13 cellular contexts compared by ENCODE assay signal in the genomic region with DNA sequence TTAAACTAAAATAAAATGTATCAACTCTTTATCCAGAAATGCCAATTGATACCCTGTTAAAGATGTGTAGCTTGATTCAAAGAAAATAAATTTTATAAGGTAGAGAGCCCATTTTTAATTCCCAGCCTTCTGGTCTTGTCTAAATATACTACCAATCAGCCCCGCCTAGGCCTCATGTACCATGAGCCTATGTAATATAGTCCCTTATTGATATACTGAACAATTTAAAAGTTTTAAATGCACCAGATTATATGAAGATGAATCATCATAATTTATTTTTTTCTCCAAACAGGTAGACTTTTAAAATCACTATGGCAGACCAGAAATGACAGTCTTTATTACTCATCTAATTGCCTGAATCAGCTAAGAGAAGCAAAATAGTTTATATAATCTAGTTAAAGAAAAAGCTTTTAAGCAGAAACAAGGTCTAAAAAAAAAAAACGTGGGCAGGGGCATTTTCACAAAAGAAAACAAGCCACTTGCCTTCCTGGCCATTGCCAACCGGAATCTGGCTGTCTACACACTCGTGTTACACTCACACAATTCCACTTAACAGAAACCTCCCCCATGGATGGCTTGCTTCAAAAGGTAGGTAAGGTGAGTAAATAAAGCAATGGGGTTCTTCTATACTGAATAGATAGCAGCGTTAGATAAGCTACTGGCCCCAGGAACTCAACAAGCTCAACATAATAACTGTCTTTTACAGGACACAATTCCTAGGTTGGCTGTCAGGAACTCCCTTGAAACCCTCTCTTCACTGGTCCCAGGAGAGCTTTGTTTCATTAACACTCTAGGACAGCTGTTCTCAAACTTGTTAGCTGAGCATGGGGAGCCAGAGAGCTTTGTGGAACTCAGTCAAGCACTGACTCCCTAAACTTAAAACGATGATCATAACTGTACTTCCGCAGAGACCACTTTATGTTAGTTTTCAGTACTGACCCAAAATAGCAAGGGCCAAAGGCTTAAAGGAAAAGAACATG. TPM values are rescaled to one million over a fixed set of nuclear protein-coding genes. Genes with fewer than 3 reads are reported as not detected.
A peak's percentile ranks its signal among the peaks of the same experiment; 100 is the strongest.
DNase-seq lines count a peak whose midpoint lies in the region; ATAC-seq and TF ChIP-seq lines count a peak whose summit lies in the region.
"Had no signal": no experiment of that assay in that cellular context is flagged by ENCODE, and none has a peak within 500 bp of the region (broad histone marks: within the 10 kb centered on the region; RNA-seq: fewer than 3 reads in every experiment).

No MANE protein-coding gene starts in this region.

- no peaks in the 10 kb centered on the region for H3K36me3 ChIP-seq in lower lobe of right lung

- ATAC-seq in lower lobe of right lung (peak; percentile 48 to 69), omental fat pad (ENCODE audit: low FRiP score) (no peak), GM18868 (IDR thresholded peaks at IDR 0.05; ENCODE audit: unreplicated experiment) (no peak), T-cell (replicated peaks in 1 of 4) (no peak)
- ATAC-seq: naive thymus-derived CD8-positive, alpha-beta T cell had no signal

- TF ChIP-seq CTCF in lower lobe of right lung (IDR thresholded peaks at IDR 0.05) = no peak
- no peak for TF ChIP-seq CTCF in omental fat pad (IDR thresholded peaks at IDR 0.05)

- peaks cover 0 to 4% of the 10 kb centered on the region in 2 donors for H3K27me3 Mint-ChIP-seq in T-cell
- H3K27me3 Mint-ChIP-seq: B cell had no signal

- in situ Hi-C loops in ACHN (cut with HindIII; ENCODE audit: low pct_ligation_motif_present, low pct_unique_long_range_greater_than_20kb, low sequenced_read_pairs) = no loop called here

- no peak overlapping the region for H3K4me3 ChIP-seq in lower lobe of right lung
- H3K4me3 ChIP-seq: spleen had no signal

- H3K4me1 ChIP-seq in lower lobe of right lung = no peaks in the 10 kb centered on the region

- H3K36me3 Mint-ChIP-seq in T-cell = no peaks in the 10 kb centered on the region
- H3K36me3 Mint-ChIP-seq: immature natural killer cell; naive thymus-derived CD8-positive, alpha-beta T cell had no signal

- CTCF ChIA-PET in T-cell (lab: Charles Lee) = no interaction called here

- intact Hi-C loops in lower lobe of right lung (cut with DNase I) = no loop called here

- H3K27me3 ChIP-seq in lower lobe of right lung (ENCODE audit: low read depth) = no peaks in the 10 kb centered on the region
- H3K27me3 ChIP-seq: spleen had no signal

- no peaks in the 10 kb centered on the region for H3K9me3 ChIP-seq in lower lobe of right lung
- H3K9me3 ChIP-seq: spleen had no signal

- H3K4me3 Mint-ChIP-seq in T-cell = no peak overlapping the region
- H3K4me3 Mint-ChIP-seq: B cell; immature natural killer cell; naive thymus-derived CD8-positive, alpha-beta T cell had no signal

- H3K9me3 Mint-ChIP-seq in T-cell = no peaks in the 10 kb centered on the region
- H3K9me3 Mint-ChIP-seq: immature natural killer cell; naive thymus-derived CD8-positive, alpha-beta T cell had no signal

- peak; percentile 100 for DNase-seq in DMS153 (lab: John Stamatoyannopoulos, UW)
- DNase-seq in NCI-H187 (lab: John Stamatoyannopoulos, UW) = peak; percentile 67 to 69
- DNase-seq in NCI-H774 (lab: John Stamatoyannopoulos, UW) = peak; percentile 60
- DNase-seq in lower lobe of right lung = no peak
- DNase-seq in omental fat pad (ENCODE audit: low spot score) = no peak
- DNase-seq in T-cell = no peak
- no peak for DNase-seq in ACHN
- DNase-seq: activated naive CD4-positive, alpha-beta T cell treated with Interleukin-2 at 50 U/mL for 16 hours; immature natural killer cell; naive thymus-derived CD8-positive, alpha-beta T cell; spleen had no signal

- H3K4me1 Mint-ChIP-seq in T-cell = no peaks in the 10 kb centered on the region
- H3K4me1 Mint-ChIP-seq: immature natural killer cell; naive thymus-derived CD8-positive, alpha-beta T cell had no signal

- POLR2A ChIA-PET in T-cell (lab: Charles Lee) = no interaction called here

- H3K27ac ChIP-seq in lower lobe of right lung = no peak overlapping the region

- no peak overlapping the region for H3K27ac Mint-ChIP-seq in T-cell
- H3K27ac Mint-ChIP-seq: B cell; immature natural killer cell; naive thymus-derived CD8-positive, alpha-beta T cell had no signal

RNA-seq across cellular contexts. Expression of gene RAPGEF5, which starts 37.2 kb away (rescaled TPM):
- total RNA-seq in lower lobe of right lung (85.1 TPM), omental fat pad (100 to 1,000 TPM in 1 of 4 donors, 10 to 100 TPM in 3; 34.7 to 163 (median 73.0) TPM), T-cell (1 to 10 TPM in 1 of 5 donors, under 1 TPM in 4; 0.12 to 2.4 (median 0.61) TPM)
- total RNA-seq: naive thymus-derived CD8-positive, alpha-beta T cell had no signal

Comparison
In these comparisons a context has a peak if more than half of its experiments do, and no peak if none do; other contexts are left out.
1. DNase-seq: peak in DMS153 (single experiment), NCI-H187 (2 of 2) and NCI-H774 (single experiment); none in lower lobe of right lung (single experiment), omental fat pad (single experiment), T-cell (0 of 34) and ACHN (single experiment).
2. ATAC-seq: peak in lower lobe of right lung (2 of 2); none in omental fat pad (single experiment), GM18868 (single experiment) and T-cell (0 of 4).
3. RNA of gene RAPGEF5, which starts 37.2 kb away (total RNA-seq): 85.1 TPM in lower lobe of right lung (single experiment) and 34.7 to 163 TPM in omental fat pad; 0.12 to 2.4 TPM in T-cell; every median in the first group is over 10 times any median in the second.